In genomic region chr3:47865192-47865591, GRCh38 we compare ENCODE assay signal across 10 cellular contexts.
DNase-seq lines count a peak whose midpoint lies in the region; ATAC-seq, FAIRE-seq and TF ChIP-seq lines count a peak whose summit lies in the region.
"Had no signal": no experiment of that assay in that cellular context is flagged by ENCODE, and none has a peak within 500 bp of the region (broad histone marks: within the 10 kb centered on the region; RNA-seq: fewer than 3 reads in every experiment).

No MANE protein-coding gene starts in this region.

- no peaks in the 10 kb centered on the region for H3K9me3 ChIP-seq in endothelial cell of umbilical vein (replicated peaks; ENCODE audit: control insufficient read depth, insufficient read depth, low read length)
- no peaks in the 10 kb centered on the region for H3K9me3 ChIP-seq in psoas muscle
- no peaks in the 10 kb centered on the region for H3K9me3 ChIP-seq in PC-9 (ENCODE audit: insufficient read depth, low read depth)
- H3K9me3 ChIP-seq: thyroid gland had no signal

- H2AFZ ChIP-seq in endothelial cell of umbilical vein (ENCODE audit: low read depth, low read length) (no peak overlapping the region), PC-9 (no peak overlapping the region)

- in situ Hi-C loops in SK-MEL-5 (cut with HindIII; ENCODE audit: low pct_unique_long_range_greater_than_20kb, low sequenced_read_pairs) (no loop called here), GM13977 (cut with MboI; ENCODE audit: low pct_unique_long_range_greater_than_20kb, low sequenced_read_pairs, unreplicated experiment) (no loop called here)

- peaks cover 13 to 38% of the 10 kb centered on the region in 2 experiments for H3K36me3 ChIP-seq in endothelial cell of umbilical vein (ENCODE audit: control insufficient read depth in 2 of 2, extremely low read depth in 1 of 2, insufficient read depth in 2 of 2, low read length in 2 of 2)
- H3K36me3 ChIP-seq in psoas muscle (ENCODE audit: insufficient read depth in 1 of 2, low read depth in 1 of 2): peaks cover 6 to 99% of the 10 kb centered on the region in 2 donors
- no peaks in the 10 kb centered on the region; the same call in 1 of the 2 replicates for H3K36me3 ChIP-seq in PC-9 (ENCODE audit: low read depth)

- no TSS peak for BruUV-seq in endothelial cell of umbilical vein (replicated peaks; lab: Mats Ljungman, UMichigan)
- BruUV-seq in PC-9 (replicated peaks; lab: Mats Ljungman, UMichigan): no TSS peak

- intact Hi-C loops in endothelial cell of umbilical vein (cut with micrococcal nuclease) (no loop called here), psoas muscle (cut with DNase I) (no loop called here), PC-9 (cut with micrococcal nuclease; ENCODE audit: unreplicated experiment) (loop anchor here (5.0 kb wide), 1 partner anchor 127 kb away; no protein-coding TSS in a partner anchor)

- CTCF ChIA-PET in endothelial cell of umbilical vein (lab: Charles Lee) (interaction anchor here (0.8 to 3.5 kb wide), 7 partner anchors 8 to 293 kb away, joined by 3 to 24 read pairs (median 6); no protein-coding TSS in a partner anchor), PC-9 (lab: Charles Lee) (interaction anchor here (0.5 kb wide), 1 partner anchor 34 kb away, joined by 4 read pairs; no protein-coding TSS in a partner anchor)

- H4K20me1 ChIP-seq in endothelial cell of umbilical vein (replicated peaks; ENCODE audit: control insufficient read depth, extremely low read depth, insufficient read depth, low read length) (no peaks in the 10 kb centered on the region), PC-9 (ENCODE audit: insufficient read depth) (no peaks in the 10 kb centered on the region)

- DNase-seq in activated CD8-positive, alpha-beta memory T cell treated with anti-CD3 and anti-CD28 coated beads, Interleukin-2, amount 50 U/mL, for 48 hours: peak; percentile 17
- no peak for DNase-seq in activated CD8-positive, alpha-beta memory T cell treated with anti-CD3 and anti-CD28 coated beads, Interleukin-2, amount 50 U/mL, for 4 hours
- peak; percentile 21 for DNase-seq in SK-MEL-5 (ENCODE audit: low read depth, low spot score)
- no peak for DNase-seq in endothelial cell of umbilical vein (ENCODE audit: low read depth, low spot score)
- peak in 1 of 2 donors; percentile 48 for DNase-seq in psoas muscle
- DNase-seq in PC-9: no peak
- no peak for DNase-seq in GM13977 (ENCODE audit: low spot score)
- DNase-seq: SW 1271, thyroid gland had no signal

- no peak overlapping the region for H3K4me2 ChIP-seq in endothelial cell of umbilical vein (ENCODE audit: insufficient read depth, low read length)
- no peak overlapping the region for H3K4me2 ChIP-seq in PC-9

- no peaks in the 10 kb centered on the region for H3K9me2 ChIP-seq in PC-9 (ENCODE audit: insufficient read depth)

- POLR2A ChIA-PET in endothelial cell of umbilical vein (lab: Charles Lee): no interaction called here
- POLR2A ChIA-PET in PC-9 (lab: Charles Lee; ENCODE audit: unreplicated experiment): no interaction called here

- H3K27ac ChIP-seq in endothelial cell of umbilical vein (ENCODE audit: insufficient read depth, low read depth, low read length): no peak overlapping the region
- H3K27ac ChIP-seq in psoas muscle: no peak overlapping the region
- no peak overlapping the region for H3K27ac ChIP-seq in PC-9
- H3K27ac ChIP-seq: thyroid gland had no signal

- TF ChIP-seq CTCF in endothelial cell of umbilical vein (IDR thresholded peaks at IDR 0.05; ENCODE audit: extremely low read depth in 1 of 2, insufficient read depth in 1 of 2, low read depth in 1 of 2, low read length in 2 of 2) (no peak), psoas muscle (IDR thresholded peaks at IDR 0.05) (no peak), PC-9 (conservative IDR thresholded peaks at IDR 0.05) (no peak), GM13977 (IDR thresholded peaks at IDR 0.05; ENCODE audit: extremely low read depth, insufficient read depth, missing control alignments) (no peak)

- H3K79me2 ChIP-seq in endothelial cell of umbilical vein (ENCODE audit: control insufficient read depth, insufficient read depth, low read length) (no peaks in the 10 kb centered on the region), PC-9 (ENCODE audit: low read depth) (no peaks in the 10 kb centered on the region)

- dilution Hi-C loops in endothelial cell of umbilical vein (cut with MboI; ENCODE audit: extremely low pct_ligation_motif_present, low sequenced_read_pairs): no loop called here

- H3F3A ChIP-seq in PC-9 (ENCODE audit: insufficient read depth, low read depth): no peaks in the 10 kb centered on the region

- TF ChIP-seq POLR2A in endothelial cell of umbilical vein (IDR thresholded peaks at IDR 0.05; ENCODE audit: low read depth, low read length): no peak

- no peak overlapping the region for H3K9ac ChIP-seq in endothelial cell of umbilical vein (replicated peaks; ENCODE audit: extremely low read depth, insufficient read depth, low read length)

- FAIRE-seq in endothelial cell of umbilical vein (lab: Jason Lieb, UNC): peak; percentile 12

- H3K4me1 ChIP-seq in endothelial cell of umbilical vein (ENCODE audit: control insufficient read depth, extremely low read depth, insufficient read depth, low read length): no peaks in the 10 kb centered on the region
- H3K4me1 ChIP-seq in psoas muscle: no peaks in the 10 kb centered on the region
- no peaks in the 10 kb centered on the region for H3K4me1 ChIP-seq in PC-9 (replicated peaks; ENCODE audit: insufficient read depth)
- H3K4me1 ChIP-seq: thyroid gland had no signal

- WGBS in psoas muscle, 3 donors: 42 to 46% (median 45%) methylated on average over 3 of the region's 3 CpGs

- H3K4me3 ChIP-seq in endothelial cell of umbilical vein (replicated peaks in 1 of 3; ENCODE audit: insufficient read depth in 1 of 3, low read depth in 1 of 3, low read length in 3 of 3): no peak overlapping the region
- no peak overlapping the region for H3K4me3 ChIP-seq in psoas muscle
- H3K4me3 ChIP-seq in PC-9: no peak overlapping the region
- H3K4me3 ChIP-seq: thyroid gland had no signal

- H3K27me3 ChIP-seq in endothelial cell of umbilical vein (ENCODE audit: control insufficient read depth in 2 of 2, insufficient read depth in 2 of 2, low read length in 2 of 2): no peaks in the 10 kb centered on the region
- H3K27me3 ChIP-seq in psoas muscle (ENCODE audit: insufficient read depth in 3 of 3, low read length in 2 of 3): no peaks in the 10 kb centered on the region
- H3K27me3 ChIP-seq in PC-9 (ENCODE audit: insufficient read depth, low read depth): no peaks in the 10 kb centered on the region
- H3K27me3 ChIP-seq: thyroid gland had no signal

- H3K9me1 ChIP-seq in endothelial cell of umbilical vein (replicated peaks; ENCODE audit: control insufficient read depth, extremely low read depth, insufficient read depth, low read length): no peaks in the 10 kb centered on the region

- ATAC-seq in psoas muscle (peak in 3 of 4 donors; percentile 52 to 62 (median 57)), HG03095 (IDR thresholded peaks at IDR 0.05; ENCODE audit: unreplicated experiment) (no peak)

TF ChIP-seq in endothelial cell of umbilical vein, 7 proteins besides CTCF, POLR2A, EP300 and RAD21:
- TF ChIP-seq, protein P1, sequence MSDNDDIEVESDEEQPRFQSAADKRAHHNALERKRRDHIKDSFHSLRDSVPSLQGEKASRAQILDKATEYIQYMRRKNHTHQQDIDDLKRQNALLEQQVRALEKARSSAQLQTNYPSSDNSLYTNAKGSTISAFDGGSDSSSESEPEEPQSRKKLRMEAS (IDR thresholded peaks at IDR 0.05; ENCODE audit: insufficient read depth, insufficient read length): no peak
- TF ChIP-seq FOS (IDR thresholded peaks at IDR 0.05; ENCODE audit: borderline replicate concordance, insufficient read depth, low read length): no peak
- no peak for TF ChIP-seq JUN (IDR thresholded peaks at IDR 0.05; ENCODE audit: borderline replicate concordance, insufficient read depth, insufficient read length, low read depth)
- TF ChIP-seq EZH2 (IDR thresholded peaks at IDR 0.05; ENCODE audit: borderline replicate concordance, low read depth, low read length, severe bottlenecking): no peak
- no peak for TF ChIP-seq GATA2 (IDR thresholded peaks at IDR 0.05; ENCODE audit: insufficient read depth, insufficient read length, low read depth, low read length)
- TF ChIP-seq POLR2AphosphoS5 (IDR thresholded peaks at IDR 0.05; ENCODE audit: insufficient read depth, low read depth, low read length): no peak
- TF ChIP-seq MYC (IDR thresholded peaks at IDR 0.05; ENCODE audit: low read depth, low read length): no peak
TF ChIP-seq in endothelial cell of umbilical vein: peak in this region for 0.

Comparison
In these comparisons a context has a peak if more than half of its experiments do, and no peak if none do; other contexts are left out.
1. DNase-seq: peak in activated CD8-positive, alpha-beta memory T cell treated with anti-CD3 and anti-CD28 coated beads, Interleukin-2, amount 50 U/mL, for 48 hours (single experiment) and SK-MEL-5 (single experiment); none in activated CD8-positive, alpha-beta memory T cell treated with anti-CD3 and anti-CD28 coated beads, Interleukin-2, amount 50 U/mL, for 4 hours (single experiment), endothelial cell of umbilical vein (single experiment), PC-9 (0 of 2) and GM13977 (single experiment).